ENCODE assay signal across 28 cellular contexts in the genomic region with DNA sequence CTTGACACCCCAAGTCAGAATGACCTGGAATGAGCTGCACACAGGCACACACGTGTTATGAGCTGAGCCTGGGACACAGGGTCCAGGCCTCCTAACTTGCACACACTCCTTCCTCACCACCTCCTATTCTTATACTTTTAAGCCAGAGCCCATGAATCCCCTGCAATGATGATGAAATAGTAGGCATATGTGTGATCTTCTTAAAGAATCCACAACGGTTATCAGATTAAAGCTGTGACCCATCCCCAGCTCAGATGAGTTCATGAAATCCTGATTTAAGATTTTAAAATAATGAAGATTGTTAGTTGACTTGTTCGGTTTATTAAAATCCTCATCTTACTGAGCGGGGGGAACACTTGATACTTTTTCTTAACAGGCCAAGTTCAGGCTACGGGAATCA. TPM values are rescaled to one million over a fixed set of nuclear protein-coding genes. Genes with fewer than 3 reads are reported as not detected.
DNase-seq lines count a peak whose midpoint lies in the region; ATAC-seq and TF ChIP-seq lines count a peak whose summit lies in the region.
"Had no signal": no experiment of that assay in that cellular context is flagged by ENCODE, and none has a peak within 500 bp of the region (broad histone marks: within the 10 kb centered on the region; RNA-seq: fewer than 3 reads in every experiment).

No MANE protein-coding gene starts in this region.

- peak overlapping the region; percentile 71 for H3K27ac Mint-ChIP-seq in activated T-cell treated with anti-CD3 and anti-CD28 coated beads, Interleukin-2, amount 50 U/mL, for 24 hours
- H3K27ac Mint-ChIP-seq in HFFc6 (peak overlapping the region; percentile 30; the same call in 1 of the 2 replicates), osteocyte (ENCODE audit: unreplicated experiment) (peak overlapping the region; percentile 47)
- H3K27ac Mint-ChIP-seq in activated naive CD8-positive, alpha-beta T cell treated with anti-CD3 and anti-CD28 coated beads for 36 hours: peak overlapping the region; percentile 60
- H3K27ac Mint-ChIP-seq: mesothelial cell of epicardium; naive B cell; T-helper 2 cell treated with Interferon-gamma antibody and Interleukin-4, amounts not matched to agents 5 μg/mL and 100 μg/mL, for 36 hours had no signal

- DNase-seq in activated T-cell treated with anti-CD3 and anti-CD28 coated beads, Interleukin-2, amount 50 U/mL, for 24 hours: no peak
- DNase-seq in activated T-cell treated with anti-CD3 and anti-CD28 coated beads, Interleukin-2, amount 50 U/mL, for 4 hours: no peak
- DNase-seq in HFFc6: no peak
- DNase-seq in activated naive CD8-positive, alpha-beta T cell treated with anti-CD3 and anti-CD28 coated beads for 36 hours: no peak
- no peak for DNase-seq in osteocyte (ENCODE audit: extremely low spot score, unreplicated experiment)
- no peak for DNase-seq in stimulated activated CD4-positive, alpha-beta T cell treated with anti-CD3 and anti-CD28 coated beads, Interleukin-12 subunit alpha, Interleukin-12 subunit beta, amount 100 ng/mL, for 4 hours
- DNase-seq in NCI-H2227 treated with DMSO at 0.1 percent for 48 hours (lab: John Stamatoyannopoulos, UW): no peak
- DNase-seq: activated CD4-positive, alpha-beta T cell treated with anti-CD3 and anti-CD28 coated beads for 48 hours; activated CD8-positive, alpha-beta memory T cell treated with anti-CD3 and anti-CD28 coated beads, Interleukin-2, amount 50 U/mL, for 48 hours; activated effector memory CD4-positive, alpha-beta T cell treated with anti-CD3 and anti-CD28 coated beads, Interleukin-2, amount 50 U/mL, for 16 hours; brain microvascular endothelial cell; Caco-2; DMS79 treated with DMSO at 0.1 percent for 48 hours; effector CD8-positive, alpha-beta T cell; GF-D8; head of caudate nucleus; kidney; naive B cell; NCI-H1048; NCI-H1694 treated with DMSO at 0.1 percent for 48 hours; NCI-H510A; NK-92 treated with Interleukin-12 subunit alpha and Interleukin-12 subunit beta, amount 100 ng/mL, for 24 hours; nucleus accumbens; PC-3 had no signal

- no peak for ATAC-seq in activated T-cell treated with anti-CD3 and anti-CD28 coated beads, Interleukin-2, amount 50 U/mL, for 4 hours
- no peak for ATAC-seq in GM19463 (IDR thresholded peaks at IDR 0.05; ENCODE audit: unreplicated experiment)
- ATAC-seq: PC-3, Right ventricle myocardium inferior had no signal

- no peak for TF ChIP-seq CTCF in HFFc6 (IDR thresholded peaks at IDR 0.05)
- no peak for TF ChIP-seq CTCF in osteocyte (IDR thresholded peaks at IDR 0.05)

- no peaks in the 10 kb centered on the region for H3K27me3 Mint-ChIP-seq in activated T-cell treated with anti-CD3 and anti-CD28 coated beads, Interleukin-2, amount 50 U/mL, for 24 hours
- H3K27me3 Mint-ChIP-seq in activated T-cell treated with anti-CD3 and anti-CD28 coated beads, Interleukin-2, amount 50 U/mL, for 4 hours (ENCODE audit: low read depth): no peaks in the 10 kb centered on the region
- H3K27me3 Mint-ChIP-seq in HFFc6 (ENCODE audit: insufficient read depth) (peaks cover 1% of the 10 kb centered on the region; the same call in 1 of the 2 replicates), osteocyte (ENCODE audit: unreplicated experiment) (no peaks in the 10 kb centered on the region)
- no peaks in the 10 kb centered on the region for H3K27me3 Mint-ChIP-seq in activated naive CD8-positive, alpha-beta T cell treated with anti-CD3 and anti-CD28 coated beads for 36 hours
- H3K27me3 Mint-ChIP-seq: naive B cell had no signal

- peaks cover 98% of the 10 kb centered on the region for H3K36me3 Mint-ChIP-seq in activated T-cell treated with anti-CD3 and anti-CD28 coated beads, Interleukin-2, amount 50 U/mL, for 24 hours (ENCODE audit: low read depth)
- peaks cover 62% of the 10 kb centered on the region for H3K36me3 Mint-ChIP-seq in activated T-cell treated with anti-CD3 and anti-CD28 coated beads, Interleukin-2, amount 50 U/mL, for 4 hours (ENCODE audit: insufficient read depth)
- H3K36me3 Mint-ChIP-seq in HFFc6 (ENCODE audit: low read depth) (peaks cover 61% of the 10 kb centered on the region), osteocyte (ENCODE audit: unreplicated experiment) (peaks cover 60% of the 10 kb centered on the region)
- H3K36me3 Mint-ChIP-seq in activated naive CD8-positive, alpha-beta T cell treated with anti-CD3 and anti-CD28 coated beads for 36 hours: peaks cover 45% of the 10 kb centered on the region

- no peak overlapping the region for H3K4me3 Mint-ChIP-seq in activated T-cell treated with anti-CD3 and anti-CD28 coated beads, Interleukin-2, amount 50 U/mL, for 24 hours
- H3K4me3 Mint-ChIP-seq in activated T-cell treated with anti-CD3 and anti-CD28 coated beads, Interleukin-2, amount 50 U/mL, for 4 hours: no peak overlapping the region
- H3K4me3 Mint-ChIP-seq in HFFc6 (no peak overlapping the region), osteocyte (ENCODE audit: unreplicated experiment) (no peak overlapping the region)
- H3K4me3 Mint-ChIP-seq in activated naive CD8-positive, alpha-beta T cell treated with anti-CD3 and anti-CD28 coated beads for 36 hours: no peak overlapping the region
- H3K4me3 Mint-ChIP-seq: mesothelial cell of epicardium; T-helper 2 cell treated with Interferon-gamma antibody and Interleukin-4, amounts not matched to agents 5 μg/mL and 100 μg/mL, for 36 hours had no signal

- no peaks in the 10 kb centered on the region for H3K9me3 Mint-ChIP-seq in activated T-cell treated with anti-CD3 and anti-CD28 coated beads, Interleukin-2, amount 50 U/mL, for 24 hours
- no peaks in the 10 kb centered on the region for H3K9me3 Mint-ChIP-seq in activated T-cell treated with anti-CD3 and anti-CD28 coated beads, Interleukin-2, amount 50 U/mL, for 4 hours
- H3K9me3 Mint-ChIP-seq in HFFc6 (no peaks in the 10 kb centered on the region), osteocyte (ENCODE audit: unreplicated experiment) (no peaks in the 10 kb centered on the region)
- no peaks in the 10 kb centered on the region for H3K9me3 Mint-ChIP-seq in activated naive CD8-positive, alpha-beta T cell treated with anti-CD3 and anti-CD28 coated beads for 36 hours
- H3K9me3 Mint-ChIP-seq: naive B cell; T-helper 2 cell treated with Interferon-gamma antibody and Interleukin-4, amounts not matched to agents 5 μg/mL and 100 μg/mL, for 36 hours had no signal

- peaks cover 6% of the 10 kb centered on the region for H3K4me1 Mint-ChIP-seq in activated T-cell treated with anti-CD3 and anti-CD28 coated beads, Interleukin-2, amount 50 U/mL, for 24 hours (ENCODE audit: low read depth)
- no peaks in the 10 kb centered on the region for H3K4me1 Mint-ChIP-seq in activated T-cell treated with anti-CD3 and anti-CD28 coated beads, Interleukin-2, amount 50 U/mL, for 4 hours (ENCODE audit: low read depth)
- H3K4me1 Mint-ChIP-seq in HFFc6 (ENCODE audit: low read depth) (peaks cover 6% of the 10 kb centered on the region; the same call in 1 of the 2 replicates), osteocyte (ENCODE audit: unreplicated experiment) (no peaks in the 10 kb centered on the region)
- no peaks in the 10 kb centered on the region for H3K4me1 Mint-ChIP-seq in activated naive CD8-positive, alpha-beta T cell treated with anti-CD3 and anti-CD28 coated beads for 36 hours
- H3K4me1 Mint-ChIP-seq: mesothelial cell of epicardium, naive B cell had no signal

RNA-seq across cellular contexts. Expression of a gene that starts 38.6 kb away (rescaled TPM):
- total RNA-seq in activated T-cell treated with anti-CD3 and anti-CD28 coated beads, Interleukin-2, amount 50 U/mL, for 4 hours: 100 to 1,000 TPM; 122 to 150 (median 144) TPM
- 100 to 1,000 TPM; 106 to 124 (median 112) TPM for total RNA-seq in HFFc6 (2021; fragmentation: NEBNext Ultra II Directional; extraction: Animal tissue kit (Norgen Biotek cat#: 25700))
- total RNA-seq in activated naive CD8-positive, alpha-beta T cell treated with anti-CD3 and anti-CD28 coated beads for 36 hours: 10 to 100 TPM; 75.3 to 75.5 TPM
- 76.5 and 78.7 TPM in 2 replicates for total RNA-seq in osteocyte
